8 cellular contexts compared by ENCODE assay signal in genomic region chr12:68746572-68747180, GRCh38. TPM values are rescaled to one million over a fixed set of nuclear protein-coding genes. Genes with fewer than 3 reads are reported as not detected.
DNase-seq lines count a peak whose midpoint lies in the region; ATAC-seq, FAIRE-seq and TF ChIP-seq lines count a peak whose summit lies in the region.

No MANE protein-coding gene starts in this region.

- no peaks in the 10 kb centered on the region for H3K27me3 ChIP-seq in CD4-positive, alpha-beta T cell (ENCODE audit: control insufficient read depth, insufficient read depth, low read length)
- no peaks in the 10 kb centered on the region for H3K27me3 ChIP-seq in PC-3 (ENCODE audit: low read length)
- no peaks in the 10 kb centered on the region for H3K27me3 ChIP-seq in neural cell (ENCODE audit: insufficient read depth, low read depth, low read length)
- H3K27me3 ChIP-seq in transverse colon, result no peaks in the 10 kb centered on the region

- peak; percentile 9 for ATAC-seq in CD4-positive, alpha-beta T cell (ENCODE audit: poor library complexity)
- peak; percentile 55 for ATAC-seq in GM19438 (IDR thresholded peaks at IDR 0.05; ENCODE audit: low read depth, unreplicated experiment)
- peak; percentile 41 for ATAC-seq in HG03460 (IDR thresholded peaks at IDR 0.05; ENCODE audit: unreplicated experiment)
- ATAC-seq in PC-3, result peak; percentile 65

- H2AFZ ChIP-seq in PC-3 (ENCODE audit: low read length), result peak overlapping the region; percentile 85
- peak overlapping the region; percentile 67 for H2AFZ ChIP-seq in neural cell (ENCODE audit: low read depth, low read length)

- H4K20me1 ChIP-seq in PC-3 (ENCODE audit: low read length) (no peaks in the 10 kb centered on the region), neural cell (ENCODE audit: insufficient read depth) (no peaks in the 10 kb centered on the region)

- peak in 8 of 10 experiments; percentile 0 to 38 (median 7) for DNase-seq in CD4-positive, alpha-beta T cell
- DNase-seq in PC-3 (peak; percentile 68), frontal cortex (ENCODE audit: low spot score in 2 of 2) (peak; percentile 38 to 53), transverse colon (peak; percentile 70)
- peak; percentile 5 for DNase-seq in activated gamma-delta T cell treated with anti-CD3 and anti-CD28 coated beads, Interleukin-2, amount 50 U/mL, for 16 hours (ENCODE audit: low read depth)

- H3K9me3 Mint-ChIP-seq in CD4-positive, alpha-beta T cell, result no peaks in the 10 kb centered on the region

- H3K9me2 ChIP-seq in PC-3 (replicated peaks; ENCODE audit: low read length), result no peaks in the 10 kb centered on the region
- no peaks in the 10 kb centered on the region for H3K9me2 ChIP-seq in neural cell (ENCODE audit: insufficient read depth, low read length)

- in situ Hi-C loops in transverse colon (cut with MboI; ENCODE audit: low pct_ligation_motif_present in 1 of 4, low pct_unique_long_range_greater_than_20kb in 1 of 4, low sequenced_read_pairs in 3 of 4), result no loop called here

- H3F3A ChIP-seq in PC-3 (ENCODE audit: low read length, unreplicated experiment) (no peaks in the 10 kb centered on the region), neural cell (ENCODE audit: insufficient read depth, low read length, poor library complexity, severe bottlenecking) (no peaks in the 10 kb centered on the region)

- intact Hi-C loops in CD4-positive, alpha-beta T cell (cut with DNase I, micrococcal nuclease), result loop anchor here (2.0 to 10.0 kb wide), 4 partner anchors 62 to 389 kb away; partner anchors contain the start of genes RAP1B (in 2 of the 2) and MDM2 (in 1 of the 2)
- intact Hi-C loops in PC-3 (cut with micrococcal nuclease), result loop anchor here (1.0 to 5.0 kb wide), 2 partner anchors 61 to 76 kb away; no protein-coding TSS in a partner anchor
- intact Hi-C loops in transverse colon (cut with DNase I; ENCODE audit: low total_unique reads), result no loop called here

- H3K9me3 ChIP-seq in CD4-positive, alpha-beta T cell (ENCODE audit: control insufficient read depth, low read length), result no peaks in the 10 kb centered on the region
- H3K9me3 ChIP-seq in PC-3 (ENCODE audit: low read length), result no peaks in the 10 kb centered on the region
- no peaks in the 10 kb centered on the region for H3K9me3 ChIP-seq in neural cell (ENCODE audit: low read length)
- no peaks in the 10 kb centered on the region for H3K9me3 ChIP-seq in transverse colon

- H3K4me2 ChIP-seq in PC-3 (ENCODE audit: low read length), result peak overlapping the region; percentile 94
- H3K4me2 ChIP-seq in neural cell (ENCODE audit: low read length), result peak overlapping the region; percentile 78

- no TSS peak for BruUV-seq in PC-3 (replicated peaks; lab: Mats Ljungman, UMichigan)

- H3K4me3 ChIP-seq in PC-3 (ENCODE audit: low read length) (peak overlapping the region; percentile 74), neural cell (ENCODE audit: low read length) (peak overlapping the region; percentile 89), transverse colon (peak overlapping the region; percentile 57 to 75 (median 70))

- no peak for TF ChIP-seq POLR2A in transverse colon (IDR thresholded peaks at IDR 0.05)

- 5 to 9% methylated on average over 6 to 15 of the region's 15 CpGs for WGBS in transverse colon (ENCODE audit: low coverage in 1 of 2), 2 donors

- FAIRE-seq in frontal cortex (lab: Jason Lieb, UNC), result no peak

- H3K36me3 ChIP-seq in PC-3 (ENCODE audit: low read depth, low read length) (peaks cover 10% of the 10 kb centered on the region; the same call in 1 of the 2 replicates), neural cell (ENCODE audit: insufficient read depth, low read length) (no peaks in the 10 kb centered on the region), transverse colon (peaks cover 0 to 18% (median 0%) of the 10 kb centered on the region in 4 donors)

- peaks cover 47% of the 10 kb centered on the region for H3K4me1 Mint-ChIP-seq in CD4-positive, alpha-beta T cell (ENCODE audit: low read depth)

- H3K9ac ChIP-seq in PC-3 (ENCODE audit: low read length) (peak overlapping the region; percentile 72), neural cell (ENCODE audit: low read length) (peak overlapping the region; percentile 75)

- H3K36me3 Mint-ChIP-seq in CD4-positive, alpha-beta T cell (ENCODE audit: low read depth), result peaks cover 26% of the 10 kb centered on the region

- H3K27ac Mint-ChIP-seq in CD4-positive, alpha-beta T cell, result peak overlapping the region; percentile 95

- H3K4me1 ChIP-seq in PC-3 (ENCODE audit: insufficient read depth, low read length) (peaks cover 7% of the 10 kb centered on the region; the same call in 1 of the 2 replicates), transverse colon (peaks cover 2 to 25% (median 18%) of the 10 kb centered on the region in 4 donors)

- CTCF ChIA-PET in CD4-positive, alpha-beta T cell (lab: Charles Lee), result interaction anchor here (1.1 to 3.0 kb wide), 3 partner anchors 61 to 134 kb away, joined by 3 to 12 read pairs (median 6); partner anchors contain the start of gene MDM2
- CTCF ChIA-PET in PC-3 (lab: Charles Lee), result interaction anchor here (1.4 kb wide), 1 partner anchor 62 kb away, joined by 3 read pairs; the partner anchor contains the start of gene MDM2

- TF ChIP-seq CTCF in CD4-positive, alpha-beta T cell (IDR thresholded peaks at IDR 0.05), result no peak
- TF ChIP-seq CTCF in PC-3 (conservative IDR thresholded peaks at IDR 0.05; ENCODE audit: low read depth, low read length) (no peak), neural cell (IDR thresholded peaks at IDR 0.05; ENCODE audit: poor library complexity, severe bottlenecking) (no peak), transverse colon (IDR thresholded peaks at IDR 0.05) (no peak)

- H3K27me3 Mint-ChIP-seq in CD4-positive, alpha-beta T cell, result no peaks in the 10 kb centered on the region

- H3K4me3 Mint-ChIP-seq in CD4-positive, alpha-beta T cell, result peak overlapping the region; percentile 93

- no peak for TF ChIP-seq RAD21 in neural cell (conservative IDR thresholded peaks at IDR 0.05)

- H3K79me2 ChIP-seq in PC-3 (ENCODE audit: low read length), result peaks cover 16% of the 10 kb centered on the region
- H3K79me2 ChIP-seq in neural cell (replicated peaks; ENCODE audit: insufficient read depth, low read length), result peaks cover 16% of the 10 kb centered on the region

- TF ChIP-seq EP300 in neural cell (conservative IDR thresholded peaks at IDR 0.05; ENCODE audit: poor library complexity, severe bottlenecking), result no peak
- TF ChIP-seq EP300 in transverse colon (IDR thresholded peaks at IDR 0.05; ENCODE audit: low read depth), result no peak

- peak overlapping the region; percentile 22 for H3K27ac ChIP-seq in CD4-positive, alpha-beta T cell (ENCODE audit: low read depth, low read length)
- H3K27ac ChIP-seq in PC-3 (ENCODE audit: low read length), result peak overlapping the region; percentile 40
- H3K27ac ChIP-seq in neural cell (ENCODE audit: low read length), result peak overlapping the region; percentile 59
- peak overlapping the region; percentile 80 to 89 (median 86) for H3K27ac ChIP-seq in transverse colon

- POLR2A ChIA-PET in CD4-positive, alpha-beta T cell (lab: Charles Lee), result interaction anchor here (0.7 to 4.0 kb wide), 12 partner anchors 26 to 1478 kb away, joined by 3 to 74 read pairs (median 4); partner anchors contain the start of genes CAND1, IFNG-AS1, MDM1 and MDM2
- POLR2A ChIA-PET in PC-3 (lab: Charles Lee; ENCODE audit: unreplicated experiment), result interaction anchor here (0.5 kb wide), 1 partner anchor 165 kb away, joined by 3 read pairs; no protein-coding TSS in a partner anchor

TF ChIP-seq in neural cell, 6 proteins besides CTCF, POLR2A, EP300 and RAD21:
- TF ChIP-seq, protein P1, sequence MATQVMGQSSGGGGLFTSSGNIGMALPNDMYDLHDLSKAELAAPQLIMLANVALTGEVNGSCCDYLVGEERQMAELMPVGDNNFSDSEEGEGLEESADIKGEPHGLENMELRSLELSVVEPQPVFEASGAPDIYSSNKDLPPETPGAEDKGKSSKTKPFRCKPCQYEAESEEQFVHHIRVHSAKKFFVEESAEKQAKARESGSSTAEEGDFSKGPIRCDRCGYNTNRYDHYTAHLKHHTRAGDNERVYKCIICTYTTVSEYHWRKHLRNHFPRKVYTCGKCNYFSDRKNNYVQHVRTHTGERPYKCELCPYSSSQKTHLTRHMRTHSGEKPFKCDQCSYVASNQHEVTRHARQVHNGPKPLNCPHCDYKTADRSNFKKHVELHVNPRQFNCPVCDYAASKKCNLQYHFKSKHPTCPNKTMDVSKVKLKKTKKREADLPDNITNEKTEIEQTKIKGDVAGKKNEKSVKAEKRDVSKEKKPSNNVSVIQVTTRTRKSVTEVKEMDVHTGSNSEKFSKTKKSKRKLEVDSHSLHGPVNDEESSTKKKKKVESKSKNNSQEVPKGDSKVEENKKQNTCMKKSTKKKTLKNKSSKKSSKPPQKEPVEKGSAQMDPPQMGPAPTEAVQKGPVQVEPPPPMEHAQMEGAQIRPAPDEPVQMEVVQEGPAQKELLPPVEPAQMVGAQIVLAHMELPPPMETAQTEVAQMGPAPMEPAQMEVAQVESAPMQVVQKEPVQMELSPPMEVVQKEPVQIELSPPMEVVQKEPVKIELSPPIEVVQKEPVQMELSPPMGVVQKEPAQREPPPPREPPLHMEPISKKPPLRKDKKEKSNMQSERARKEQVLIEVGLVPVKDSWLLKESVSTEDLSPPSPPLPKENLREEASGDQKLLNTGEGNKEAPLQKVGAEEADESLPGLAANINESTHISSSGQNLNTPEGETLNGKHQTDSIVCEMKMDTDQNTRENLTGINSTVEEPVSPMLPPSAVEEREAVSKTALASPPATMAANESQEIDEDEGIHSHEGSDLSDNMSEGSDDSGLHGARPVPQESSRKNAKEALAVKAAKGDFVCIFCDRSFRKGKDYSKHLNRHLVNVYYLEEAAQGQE (IDR thresholded peaks at IDR 0.05; ENCODE audit: borderline replicate concordance), result no peak
- TF ChIP-seq MXI1 (conservative IDR thresholded peaks at IDR 0.05; ENCODE audit: poor library complexity, severe bottlenecking), result peak; percentile 59

RNA-seq across cellular contexts. Expression of gene SLC35E3, which starts 0.7 kb away (rescaled TPM):
- 1 to 10 TPM; 3.5 to 6.1 TPM for total RNA-seq in CD4-positive, alpha-beta T cell
- total RNA-seq in PC-3 (2014; rRNA removed) (2.2 and 2.6 TPM in 2 replicates), frontal cortex (8.2 TPM), transverse colon (1 to 10 TPM; 1.6 to 8.1 (median 4.6) TPM)
- 6.2 and 10.5 TPM in 2 replicates for polyA plus RNA-seq in neural cell
- 7.5 and 19.1 TPM in 2 replicates for polyA minus RNA-seq in neural cell

RNA-seq across cellular contexts. Expression of gene NUP107, which starts 59.9 kb away (rescaled TPM):
- 10 to 100 TPM; 37.2 to 38.7 TPM for total RNA-seq in CD4-positive, alpha-beta T cell
- 89.3 and 106 TPM in 2 replicates for total RNA-seq in PC-3 (2014; rRNA removed)
- 59.9 TPM for total RNA-seq in frontal cortex
- 48.4 and 64.1 TPM in 2 replicates for polyA plus RNA-seq in neural cell
- polyA minus RNA-seq in neural cell, result 70.2 and 78.4 TPM in 2 replicates
- 10 to 100 TPM in 3 of 4 donors, 1 to 10 TPM in 1; 6.4 to 29.2 (median 22.6) TPM for total RNA-seq in transverse colon

Comparison
In these comparisons a context has a peak if more than half of its experiments do, and no peak if none do; other contexts are left out.
1. Peak in every context shown above with its lines: DNase-seq, ATAC-seq, H3K4me3 ChIP-seq and H3K27ac ChIP-seq.
2. ATAC-seq: peak in every context shown above with its lines; median percentile 65 in PC-3; 55 in GM19438; 41 in HG03460; 9 in CD4-positive, alpha-beta T cell.
3. DNase-seq: peak in every context shown above with its lines; median percentile 70 in transverse colon; 68 in PC-3; 46 in frontal cortex; 7 in CD4-positive, alpha-beta T cell; 5 in activated gamma-delta T cell treated with anti-CD3 and anti-CD28 coated beads, Interleukin-2, amount 50 U/mL, for 16 hours.
4. H3K27ac ChIP-seq: peak in every context shown above with its lines; median percentile 86 in transverse colon; 59 in neural cell; 40 in PC-3; 22 in CD4-positive, alpha-beta T cell.